Comparison of ENCODE assay signal across 1 cellular context in genomic region chr4:38614198-38614597, GRCh38.
TF ChIP-seq lines count a peak whose summit lies in the region.

No MANE protein-coding gene starts in this region.

TF ChIP-seq in SK-N-SH, 30 proteins besides CTCF, POLR2A, EP300 and RAD21 (continued from another document):
- TF ChIP-seq POLR2AphosphoS5 (IDR thresholded peaks at IDR 0.05; ENCODE audit: low read depth, low read length) (no peak), YY1 (IDR thresholded peaks at IDR 0.05; ENCODE audit: low read depth) (no peak), FOXJ3 (CRISPR knock-in tag; IDR thresholded peaks at IDR 0.05) (no peak)
